Comparison of ENCODE assay signal across 28 cellular contexts in genomic region chr18:9900699-9901098, GRCh38. TPM values are rescaled to one million over a fixed set of nuclear protein-coding genes. Genes with fewer than 3 reads are reported as not detected.
"Had no signal": no experiment of that assay in that cellular context is flagged by ENCODE, and none has a peak within 500 bp of the region (broad histone marks: within the 10 kb centered on the region; RNA-seq: fewer than 3 reads in every experiment).

No MANE protein-coding gene starts in this region.

- H3K4me1 Mint-ChIP-seq: naive thymus-derived CD8-positive, alpha-beta T cell had no signal

- H3K36me3 ChIP-seq: esophagus muscularis mucosa, gastroesophageal sphincter, heart left ventricle, left lung, prostate gland, right atrium auricular region, stomach, tibial artery, upper lobe of left lung had no signal

- H3K9me3 ChIP-seq: esophagus muscularis mucosa, gastroesophageal sphincter, heart left ventricle, left lung, prostate gland, right atrium auricular region, stomach, tibial artery, upper lobe of left lung had no signal

- H3K4me3 ChIP-seq: esophagus muscularis mucosa, gastroesophageal sphincter, heart left ventricle, hepatocyte, left lung, prostate gland, right atrium auricular region, smooth muscle cell, stomach, tibial artery, upper lobe of left lung had no signal

- H3K79me2 ChIP-seq: hepatocyte had no signal

- DNase-seq: effector CD8-positive, alpha-beta T cell; endodermal cell; foreskin keratinocyte; heart left ventricle; kidney; left lung; naive thymus-derived CD8-positive, alpha-beta T cell; nephron progenitor cell; nucleus accumbens; stimulated activated CD4-positive, alpha-beta T cell treated with anti-CD3 and anti-CD28 coated beads, Interleukin-12 subunit alpha, Interleukin-12 subunit beta, amount 100 ng/mL, for 4 hours; stimulated activated CD4-positive, alpha-beta T cell treated with anti-CD3 and anti-CD28 coated beads, Interleukin-2, amount 100 ng/mL, for 24 hours; stimulated activated CD4-positive, alpha-beta T cell treated with anti-CD3 and anti-CD28 coated beads, Interleukin-4, amount 100 ng/mL, for 24 hours; stimulated activated naive B cell treated with anti-CD40 and anti-IgM and Interleukin-4, amounts not matched to agents 10 μg/mL and 1 μg/mL and 100 μg/mL, for 72 hours; stomach; tibial artery; upper lobe of left lung had no signal

- ATAC-seq: foreskin keratinocyte; gastroesophageal sphincter; heart left ventricle; left lung; naive thymus-derived CD8-positive, alpha-beta T cell; sciatic nerve; stimulated activated naive B cell treated with anti-CD40 and anti-IgM and Interleukin-4, amounts not matched to agents 10 μg/mL and 1 μg/mL and 100 μg/mL, for 72 hours had no signal

- H3K4me1 ChIP-seq: esophagus muscularis mucosa, gastroesophageal sphincter, left lung, prostate gland, right atrium auricular region, tibial artery, upper lobe of left lung had no signal

- H3K27ac ChIP-seq: epithelial cell of prostate, esophagus muscularis mucosa, foreskin keratinocyte, gastroesophageal sphincter, heart left ventricle, hepatocyte, left lung, prostate gland, right atrium auricular region, stomach, tibial artery, upper lobe of left lung had no signal

- H3K4me3 Mint-ChIP-seq: dendritic cell treated with granulocyte-macrophage colony-stimulating factor and Interleukin-4, amounts not matched to agents 40 ng/mL and 50 ng/mL, for 4 days; endodermal cell; naive thymus-derived CD8-positive, alpha-beta T cell; nephron progenitor cell; stimulated activated naive B cell treated with anti-CD40 and anti-IgM and Interleukin-4, amounts not matched to agents 10 μg/mL and 1 μg/mL and 100 μg/mL, for 72 hours had no signal

- H2AFZ ChIP-seq: hepatocyte had no signal

- H3K36me3 Mint-ChIP-seq: stimulated activated naive B cell treated with anti-CD40 and anti-IgM and Interleukin-4, amounts not matched to agents 10 μg/mL and 1 μg/mL and 100 μg/mL, for 72 hours had no signal

- H3K27ac Mint-ChIP-seq: dendritic cell treated with granulocyte-macrophage colony-stimulating factor and Interleukin-4, amounts not matched to agents 40 ng/mL and 50 ng/mL, for 4 days; endodermal cell; naive thymus-derived CD8-positive, alpha-beta T cell; nephron progenitor cell; stimulated activated naive B cell treated with anti-CD40 and anti-IgM and Interleukin-4, amounts not matched to agents 10 μg/mL and 1 μg/mL and 100 μg/mL, for 72 hours had no signal

- H3K9me3 Mint-ChIP-seq: dendritic cell treated with granulocyte-macrophage colony-stimulating factor and Interleukin-4, amounts not matched to agents 40 ng/mL and 50 ng/mL, for 4 days; endodermal cell; naive thymus-derived CD8-positive, alpha-beta T cell; nephron progenitor cell; stimulated activated naive B cell treated with anti-CD40 and anti-IgM and Interleukin-4, amounts not matched to agents 10 μg/mL and 1 μg/mL and 100 μg/mL, for 72 hours had no signal

- H3K27me3 ChIP-seq: esophagus muscularis mucosa, foreskin keratinocyte, gastroesophageal sphincter, heart left ventricle, hepatocyte, left lung, right atrium auricular region, stomach, tibial artery, upper lobe of left lung had no signal

- H3K4me2 ChIP-seq: hepatocyte, smooth muscle cell had no signal

- H3K27me3 Mint-ChIP-seq: dendritic cell treated with granulocyte-macrophage colony-stimulating factor and Interleukin-4, amounts not matched to agents 40 ng/mL and 50 ng/mL, for 4 days had no signal

RNA-seq across cellular contexts. Expression of gene TXNDC2, which starts 14.9 kb away (rescaled TPM):
- total RNA-seq: cerebellum; endodermal cell; fibroblast of lung; foreskin keratinocyte; heart left ventricle; hepatocyte; myocyte; naive thymus-derived CD8-positive, alpha-beta T cell; right atrium auricular region; sciatic nerve had no signal
- polyA plus RNA-seq: naive thymus-derived CD8-positive, alpha-beta T cell; smooth muscle cell; stomach had no signal
